ENCODE assay signal across 8 cellular contexts in the genomic region with DNA sequence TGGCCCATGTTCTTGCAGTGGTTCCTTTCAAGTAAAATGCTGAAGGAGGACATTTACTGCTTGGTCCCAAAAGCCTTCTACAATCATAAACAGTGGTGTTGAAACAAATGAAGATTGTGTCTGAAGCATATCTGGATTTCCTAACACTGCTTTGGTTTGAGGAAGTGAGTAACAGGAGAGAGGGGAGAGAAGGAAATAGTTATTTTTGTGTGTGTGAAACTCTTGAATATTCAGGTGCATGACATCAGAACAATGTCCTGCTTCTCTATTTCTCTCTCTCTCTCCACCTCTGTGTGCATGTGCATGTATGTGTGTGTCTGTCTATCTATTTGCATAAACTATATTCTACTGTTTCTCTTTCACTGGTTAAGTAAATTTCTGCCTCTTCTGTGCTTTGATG.
DNase-seq lines count a peak whose midpoint lies in the region; ATAC-seq and TF ChIP-seq lines count a peak whose summit lies in the region.

No MANE protein-coding gene starts in this region.

- H3K27ac ChIP-seq in MM.1S (ENCODE audit: low read length) (no peak overlapping the region), adrenal gland (no peak overlapping the region), uterus (no peak overlapping the region)

- H3K9me3 ChIP-seq in MM.1S (replicated peaks; ENCODE audit: insufficient read depth, low read length) (no peaks in the 10 kb centered on the region), adrenal gland (replicated peaks in 1 of 3) (no peaks in the 10 kb centered on the region), uterus (no peaks in the 10 kb centered on the region)

- H2AFZ ChIP-seq in MM.1S (ENCODE audit: low read length): no peak overlapping the region

- intact Hi-C loops in adrenal gland (cut with DNase I): no loop called here
- intact Hi-C loops in uterus (cut with DNase I; ENCODE audit: low total_unique reads): no loop called here

- TF ChIP-seq POLR2A in adrenal gland (IDR thresholded peaks at IDR 0.05) (no peak), uterus (IDR thresholded peaks at IDR 0.05) (no peak)

- H4K20me1 ChIP-seq in MM.1S (ENCODE audit: insufficient read depth, low read length): no peaks in the 10 kb centered on the region

- H3K36me3 ChIP-seq in MM.1S (replicated peaks; ENCODE audit: insufficient read depth, low read length) (no peaks in the 10 kb centered on the region), adrenal gland (replicated peaks in 1 of 2) (no peaks in the 10 kb centered on the region), uterus (no peaks in the 10 kb centered on the region)

- peak; percentile 70 for ATAC-seq in GM18508 (IDR thresholded peaks at IDR 0.05; ENCODE audit: insufficient read depth, unreplicated experiment)

- peaks cover 31% of the 10 kb centered on the region for H3K4me1 Mint-ChIP-seq in HFFc6 (ENCODE audit: low read depth)

- TF ChIP-seq CTCF in HFFc6 (IDR thresholded peaks at IDR 0.05): no peak
- TF ChIP-seq CTCF in MM.1S (IDR thresholded peaks at IDR 0.05; ENCODE audit: low read length): no peak
- TF ChIP-seq CTCF in foreskin fibroblast (IDR thresholded peaks at IDR 0.05; ENCODE audit: low read depth, low read length): no peak
- TF ChIP-seq CTCF in adrenal gland (IDR thresholded peaks at IDR 0.05): no peak
- TF ChIP-seq CTCF in uterus (IDR thresholded peaks at IDR 0.05): no peak

- H3K27me3 ChIP-seq in MM.1S (replicated peaks; ENCODE audit: insufficient read depth, low read length) (no peaks in the 10 kb centered on the region), adrenal gland (no peaks in the 10 kb centered on the region), uterus (no peaks in the 10 kb centered on the region)

- no peak for DNase-seq in HFFc6
- DNase-seq in MM.1S: peak; percentile 21
- DNase-seq in foreskin fibroblast: peak; percentile 58 to 70
- DNase-seq in GM19238 (ENCODE audit: insufficient read length, low spot score): no peak
- no peak for DNase-seq in adrenal gland
- no peak for DNase-seq in LoVo (ENCODE audit: low spot score)
- no peak for DNase-seq in uterus

- no peaks in the 10 kb centered on the region for H3K27me3 Mint-ChIP-seq in HFFc6 (ENCODE audit: insufficient read depth)

- H3K9me2 ChIP-seq in MM.1S (replicated peaks; ENCODE audit: insufficient read depth, low read length): no peaks in the 10 kb centered on the region

- no peak overlapping the region for H3K9ac ChIP-seq in MM.1S (ENCODE audit: low read length)

- no peaks in the 10 kb centered on the region for H3F3A ChIP-seq in MM.1S (ENCODE audit: insufficient read depth, low read length)

- H3K4me3 ChIP-seq in MM.1S (ENCODE audit: low read length): no peak overlapping the region
- no peak overlapping the region for H3K4me3 ChIP-seq in foreskin fibroblast (ENCODE audit: low read depth in 1 of 2, low read length in 2 of 2)
- H3K4me3 ChIP-seq in adrenal gland: no peak overlapping the region
- no peak overlapping the region for H3K4me3 ChIP-seq in uterus

- H3K4me1 ChIP-seq in MM.1S (ENCODE audit: low read length): peaks cover 6% of the 10 kb centered on the region
- H3K4me1 ChIP-seq in adrenal gland (replicated peaks in 1 of 2): no peaks in the 10 kb centered on the region
- no peaks in the 10 kb centered on the region for H3K4me1 ChIP-seq in uterus

- H3K27ac Mint-ChIP-seq in HFFc6: peak overlapping the region; percentile 25; the same call in 1 of the 2 replicates

- 0 out of 2 replicates have a peak overlapping the region, but pooled peaks have one; percentile 2 for H3K4me2 ChIP-seq in MM.1S (ENCODE audit: low read depth, low read length)

- H3K4me3 Mint-ChIP-seq in HFFc6: no peak overlapping the region

- H3K36me3 Mint-ChIP-seq in HFFc6 (ENCODE audit: low read depth): peaks cover 16% of the 10 kb centered on the region

- peaks cover 10% of the 10 kb centered on the region for H3K9me3 Mint-ChIP-seq in HFFc6

- H3K79me2 ChIP-seq in MM.1S (ENCODE audit: low read length): no peaks in the 10 kb centered on the region

Comparison
In these comparisons a context has a peak if more than half of its experiments do, and no peak if none do; other contexts are left out.
1. DNase-seq: peak in MM.1S (single experiment) and foreskin fibroblast (2 of 2); none in HFFc6 (single experiment), GM19238 (single experiment), adrenal gland (0 of 7), LoVo (single experiment) and uterus (0 of 2).